ENCODE assay signal across 19 cellular contexts in the genomic region with DNA sequence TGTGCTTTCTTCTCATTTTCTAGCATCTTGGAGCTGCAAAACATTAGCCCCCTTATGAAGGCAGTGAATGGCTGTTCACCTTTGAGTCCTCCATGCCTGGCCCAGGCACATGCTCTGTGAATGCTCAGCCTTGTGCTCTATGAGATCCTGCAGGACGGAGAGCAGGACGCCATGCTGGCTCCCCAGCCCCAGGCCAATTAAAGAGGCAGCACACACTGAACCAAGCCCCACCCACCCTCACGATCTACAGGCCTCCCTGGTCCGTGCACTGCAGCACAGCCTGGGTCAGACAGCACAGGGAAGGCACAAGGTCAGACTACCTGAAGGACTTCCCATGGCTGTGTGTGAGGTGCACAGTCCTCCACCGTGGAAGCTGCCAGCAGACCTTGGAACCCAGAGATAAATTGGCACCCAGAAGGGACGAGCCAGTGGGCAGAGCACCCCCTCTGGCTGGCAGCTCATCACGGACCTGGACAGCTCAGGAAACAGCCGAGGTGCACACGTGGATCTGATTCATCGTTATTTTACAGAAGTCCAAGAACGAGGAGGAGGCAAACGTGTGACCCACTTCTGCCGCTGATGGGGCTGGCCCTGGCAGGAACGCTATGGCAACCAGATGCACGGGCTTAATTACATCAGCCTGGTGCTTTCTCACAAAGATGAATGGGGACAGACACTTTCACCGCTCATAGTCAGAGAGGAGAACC. TPM values are rescaled to one million over a fixed set of nuclear protein-coding genes. Genes with fewer than 3 reads are reported as not detected.
DNase-seq lines count a peak whose midpoint lies in the region; TF ChIP-seq lines count a peak whose summit lies in the region.
"Had no signal": no experiment of that assay in that cellular context is flagged by ENCODE, and none has a peak within 500 bp of the region (broad histone marks: within the 10 kb centered on the region; RNA-seq: fewer than 3 reads in every experiment).

No MANE protein-coding gene starts in this region.

- no peak overlapping the region for H3K4me2 ChIP-seq in osteoblast (ENCODE audit: insufficient read depth, low read length)

- peak; percentile 29 for DNase-seq in NCI-H748 (lab: John Stamatoyannopoulos, UW; ENCODE audit: unreplicated experiment)
- no peak for DNase-seq in NCI-H748 treated with DMSO at 0.1 percent for 48 hours (lab: John Stamatoyannopoulos, UW)
- DNase-seq in NCI-H1105 treated with DMSO at 0.1 percent for 48 hours (lab: John Stamatoyannopoulos, UW) = peak; percentile 75
- DNase-seq in osteoblast (ENCODE audit: insufficient read length, low spot score, missing footprints) = peak; percentile 45
- DNase-seq in Peyer's patch = no peak
- no peak for DNase-seq in NCI-H226
- DNase-seq in iPS-NIHi7 (ENCODE audit: extremely low spot score) = no peak
- DNase-seq: ACHN; activated B cell treated with CpG ODN at 0.5 μM for 24 hours; activated CD4-positive, alpha-beta memory T cell treated with anti-CD3 and anti-CD28 coated beads, Interleukin-2, amount 10 ng/mL, durations not matched to agents 7 days and 5 days; activated naive CD4-positive, alpha-beta T cell treated with anti-CD3 and anti-CD28 coated beads for 36 hours; activated T-cell treated with anti-CD3 and anti-CD28 coated beads, Interleukin-2, amount 50 U/mL, for 24 hours; Karpas-422; lower lobe of right lung; SJCRH30 had no signal

- no peak overlapping the region for H3K4me3 ChIP-seq in osteoblast (ENCODE audit: insufficient read depth, low read length)
- no peak overlapping the region for H3K4me3 ChIP-seq in Peyer's patch
- H3K4me3 ChIP-seq: heart left ventricle, lower lobe of right lung, SJCRH30, thyroid gland had no signal

- H3K27ac ChIP-seq in angular gyrus (ENCODE audit: low read depth, low read length) = peak overlapping the region; percentile 1
- H3K27ac ChIP-seq in osteoblast (ENCODE audit: low read depth, low read length) = no peak overlapping the region
- H3K27ac ChIP-seq in Peyer's patch = no peak overlapping the region
- H3K27ac ChIP-seq: heart left ventricle, lower lobe of right lung, SJCRH30, thyroid gland had no signal

- H3K79me2 ChIP-seq in osteoblast (ENCODE audit: insufficient read depth, low read length) = no peaks in the 10 kb centered on the region

- TF ChIP-seq CTCF in osteoblast (IDR thresholded peaks at IDR 0.05; ENCODE audit: extremely low read depth, low read depth, low read length) (no peak), Peyer's patch (IDR thresholded peaks at IDR 0.05) (no peak)

- H3K27me3 ChIP-seq in osteoblast (ENCODE audit: insufficient read depth, low read length) (no peaks in the 10 kb centered on the region), Peyer's patch (no peaks in the 10 kb centered on the region)
- H3K27me3 ChIP-seq: thyroid gland had no signal

- H3K9me3 ChIP-seq in osteoblast (ENCODE audit: low read depth, low read length) (no peaks in the 10 kb centered on the region), Peyer's patch (no peaks in the 10 kb centered on the region)
- H3K9me3 ChIP-seq: lower lobe of right lung, SJCRH30, thyroid gland had no signal

- H3K36me3 ChIP-seq in osteoblast (ENCODE audit: insufficient read depth, low read length) = no peaks in the 10 kb centered on the region
- no peaks in the 10 kb centered on the region for H3K36me3 ChIP-seq in Peyer's patch
- H3K36me3 ChIP-seq: heart left ventricle, lower lobe of right lung, SJCRH30, thyroid gland had no signal

- H3K4me1 ChIP-seq in osteoblast (ENCODE audit: insufficient read depth, low read length) = no peaks in the 10 kb centered on the region
- H3K4me1 ChIP-seq in Peyer's patch = no peaks in the 10 kb centered on the region
- H3K4me1 ChIP-seq: heart left ventricle, lower lobe of right lung had no signal

- no peak for TF ChIP-seq POLR2A in Peyer's patch (IDR thresholded peaks at IDR 0.05)

- no peaks in the 10 kb centered on the region for H4K20me1 ChIP-seq in osteoblast (ENCODE audit: insufficient read depth, low read length)

- H2AFZ ChIP-seq in osteoblast (ENCODE audit: low read length) = no peak overlapping the region

RNA-seq across cellular contexts. Expression of gene OLFM1, which starts 59.5 kb away (rescaled TPM):
- under 0.01 and 0.29 TPM in 2 replicates for total RNA-seq in osteoblast
- 1 to 10 TPM; 2.5 to 5.8 (median 4.9) TPM for total RNA-seq in Peyer's patch
- total RNA-seq: activated B cell treated with CpG ODN at 0.5 μM for 24 hours; activated CD4-positive, alpha-beta memory T cell treated with anti-CD3 and anti-CD28 coated beads, Interleukin-2, amount 10 ng/mL, durations not matched to agents 7 days and 5 days; activated naive CD4-positive, alpha-beta T cell treated with anti-CD3 and anti-CD28 coated beads for 36 hours; myocyte; SJCRH30 had no signal

Comparison
In these comparisons a context has a peak if more than half of its experiments do, and no peak if none do; other contexts are left out.
1. DNase-seq: peak in NCI-H748 (single experiment), NCI-H1105 treated with DMSO at 0.1 percent for 48 hours (single experiment) and osteoblast (single experiment); none in NCI-H748 treated with DMSO at 0.1 percent for 48 hours (single experiment), Peyer's patch (0 of 3), NCI-H226 (single experiment) and iPS-NIHi7 (single experiment).